8 cellular contexts compared by ENCODE assay signal in genomic region chr3:101725890-101726275, GRCh38. TPM values are rescaled to one million over a fixed set of nuclear protein-coding genes. Genes with fewer than 3 reads are reported as not detected.
DNase-seq lines count a peak whose midpoint lies in the region; FAIRE-seq and TF ChIP-seq lines count a peak whose summit lies in the region.

No MANE protein-coding gene starts in this region.

- H3K4me3 Mint-ChIP-seq in nephron, result peak overlapping the region; percentile 98 to 99 (median 99)

- peaks cover 21 to 38% (median 34%) of the 10 kb centered on the region in 10 experiments for H3K4me1 ChIP-seq in BLaER1 treated with 17β-estradiol and CSF1 and Interleukin-3, amounts not matched to agents 10 nM and 100 nM
- H3K4me1 ChIP-seq in colonic mucosa, result peaks cover 3% of the 10 kb centered on the region
- no peaks in the 10 kb centered on the region for H3K4me1 ChIP-seq in thyroid gland

- TF ChIP-seq CTCF in LNCaP clone FGC (IDR thresholded peaks at IDR 0.05; ENCODE audit: control insufficient read depth, extremely low read depth, insufficient read depth), result no peak
- no peak for TF ChIP-seq CTCF in colonic mucosa (IDR thresholded peaks at IDR 0.05)
- TF ChIP-seq CTCF in nephron (IDR thresholded peaks at IDR 0.05; ENCODE audit: unreplicated experiment in 3 of 3), result no peak
- no peak for TF ChIP-seq CTCF in thyroid gland (IDR thresholded peaks at IDR 0.05)
- TF ChIP-seq CTCF in D721Med (IDR thresholded peaks at IDR 0.05; ENCODE audit: insufficient read depth, missing control alignments), result no peak

- peaks cover 23 to 45% (median 39%) of the 10 kb centered on the region in 11 experiments for H3K36me3 ChIP-seq in BLaER1 treated with 17β-estradiol and CSF1 and Interleukin-3, amounts not matched to agents 10 nM and 100 nM
- H3K36me3 ChIP-seq in colonic mucosa (no peaks in the 10 kb centered on the region), thyroid gland (no peaks in the 10 kb centered on the region)

- peak overlapping the region; percentile 80 to 92 (median 87) for H3K4me2 ChIP-seq in BLaER1 treated with 17β-estradiol and CSF1 and Interleukin-3, amounts not matched to agents 10 nM and 100 nM

- DNase-seq in LNCaP clone FGC (ENCODE audit: low read depth) (no peak), colonic mucosa (no peak), HT-29 (ENCODE audit: low spot score) (no peak), NOMO-1 (lab: John Stamatoyannopoulos, UW; ENCODE audit: unreplicated experiment in 2 of 2) (no peak), thyroid gland (no peak), D721Med (ENCODE audit: insufficient read length, low spot score) (no peak)

- intact Hi-C loops in colonic mucosa (cut with DNase I) (no loop called here), thyroid gland (cut with DNase I) (loop anchor here (10.0 kb wide), 1 partner anchor 49 kb away; the partner anchor contains the start of gene NXPE3)

- TF ChIP-seq POLR2A in thyroid gland (IDR thresholded peaks at IDR 0.05), result no peak

- no peaks in the 10 kb centered on the region for H3K9me3 ChIP-seq in BLaER1 treated with 17β-estradiol and CSF1 and Interleukin-3, amounts not matched to agents 10 nM and 100 nM (replicated peaks in 1 of 11)
- H3K9me3 ChIP-seq in colonic mucosa, result no peaks in the 10 kb centered on the region
- no peaks in the 10 kb centered on the region for H3K9me3 ChIP-seq in thyroid gland

- peak overlapping the region; percentile 80 to 97 (median 84) for H3K4me3 ChIP-seq in BLaER1 treated with 17β-estradiol and CSF1 and Interleukin-3, amounts not matched to agents 10 nM and 100 nM
- peak overlapping the region; percentile 75 for H3K4me3 ChIP-seq in LNCaP clone FGC (ENCODE audit: low read depth, low read length)
- peak overlapping the region; percentile 93 for H3K4me3 ChIP-seq in colonic mucosa
- H3K4me3 ChIP-seq in thyroid gland (replicated peaks in 1 of 3), result peak overlapping the region in 1 of 3 donors; percentile 65

- FAIRE-seq in D721Med (lab: Jason Lieb, UNC), result no peak

- peak overlapping the region; percentile 76 to 90 (median 85) for H3K9ac ChIP-seq in BLaER1 treated with 17β-estradiol and CSF1 and Interleukin-3, amounts not matched to agents 10 nM and 100 nM
- peak overlapping the region in 1 of 2 donors; percentile 91 for H3K9ac ChIP-seq in colonic mucosa (ENCODE audit: low read depth in 2 of 2, low read length in 2 of 2)

- H3K27ac Mint-ChIP-seq in nephron, result peak overlapping the region; percentile 92 to 99 (median 97)

- H4K20me1 ChIP-seq in BLaER1 treated with 17β-estradiol and CSF1 and Interleukin-3, amounts not matched to agents 10 nM and 100 nM, result no peaks in the 10 kb centered on the region

- no peaks in the 10 kb centered on the region for H3K27me3 ChIP-seq in BLaER1 treated with 17β-estradiol and CSF1 and Interleukin-3, amounts not matched to agents 10 nM and 100 nM
- H3K27me3 ChIP-seq in colonic mucosa (no peaks in the 10 kb centered on the region), thyroid gland (no peaks in the 10 kb centered on the region)

- H3K9me3 Mint-ChIP-seq in nephron, result no peaks in the 10 kb centered on the region

- peaks cover 31% of the 10 kb centered on the region for H3K36me3 Mint-ChIP-seq in nephron (ENCODE audit: low read depth)

- 17 to 24% methylated on average over 3 of the region's 3 CpGs for WGBS in thyroid gland, 2 donors

- peaks cover 24% of the 10 kb centered on the region for H3K4me1 Mint-ChIP-seq in nephron

- H3K27ac ChIP-seq in BLaER1 treated with 17β-estradiol and CSF1 and Interleukin-3, amounts not matched to agents 10 nM and 100 nM, result peak overlapping the region in 10 of 11 experiments; percentile 42 to 86 (median 80); a peak in 15 of 22 replicates
- H3K27ac ChIP-seq in colonic mucosa (peak overlapping the region; percentile 71), thyroid gland (no peak overlapping the region)

- no peaks in the 10 kb centered on the region for H3K27me3 Mint-ChIP-seq in nephron (ENCODE audit: low read depth)

RNA-seq across cellular contexts. Expression of gene CEP97, which starts 1.5 kb away (rescaled TPM):
- total RNA-seq in colonic mucosa, result 1 to 10 TPM; 5.5 to 7.1 TPM
- total RNA-seq in HT-29 (2014; rRNA removed; shearing (Covaris generic)), result 3.3 and 3.4 TPM in 2 replicates
- 10 to 100 TPM in 1 of 4 donors, 1 to 10 TPM in 3; 7.3 to 13.3 (median 8.2) TPM for total RNA-seq in thyroid gland

RNA-seq across cellular contexts. Expression of gene RPL24, which starts 39.4 kb away (rescaled TPM):
- total RNA-seq in colonic mucosa, result 1,000 to 10,000 TPM in 1 of 2 donors, 100 to 1,000 TPM in 1; 835 to 1,022 TPM
- total RNA-seq in HT-29 (2014; rRNA removed; shearing (Covaris generic)), result 1,651 and 2,156 TPM in 2 replicates
- total RNA-seq in thyroid gland, result 1,000 to 10,000 TPM in 3 of 4 donors, 100 to 1,000 TPM in 1; 958 to 1,885 (median 1,354) TPM

RNA-seq across cellular contexts. Expression of gene ZBTB11, which starts 49.0 kb away (rescaled TPM):
- total RNA-seq in colonic mucosa, result 10 to 100 TPM; 12.2 to 14.3 TPM
- 19.2 and 26.0 TPM in 2 replicates for total RNA-seq in HT-29 (2014; rRNA removed; shearing (Covaris generic))
- total RNA-seq in thyroid gland, result 10 to 100 TPM; 28.0 to 43.6 (median 35.9) TPM

RNA-seq across cellular contexts. Expression of gene NXPE3, which starts 53.1 kb away (rescaled TPM):
- total RNA-seq in colonic mucosa (1 to 10 TPM; 2.1 to 3.5 TPM), thyroid gland (10 to 100 TPM; 10.5 to 18.9 (median 13.2) TPM)
- 1.5 and 3.3 TPM in 2 replicates for total RNA-seq in HT-29 (2014; rRNA removed; shearing (Covaris generic))

Comparison
In these comparisons a context has a peak if more than half of its experiments do, and no peak if none do; other contexts are left out.
1. H3K27ac ChIP-seq: peak in BLaER1 treated with 17β-estradiol and CSF1 and Interleukin-3, amounts not matched to agents 10 nM and 100 nM (10 of 11) and colonic mucosa (single experiment); none in thyroid gland (0 of 3).